Comparison of ENCODE assay signal across 8 cellular contexts in the genomic region with DNA sequence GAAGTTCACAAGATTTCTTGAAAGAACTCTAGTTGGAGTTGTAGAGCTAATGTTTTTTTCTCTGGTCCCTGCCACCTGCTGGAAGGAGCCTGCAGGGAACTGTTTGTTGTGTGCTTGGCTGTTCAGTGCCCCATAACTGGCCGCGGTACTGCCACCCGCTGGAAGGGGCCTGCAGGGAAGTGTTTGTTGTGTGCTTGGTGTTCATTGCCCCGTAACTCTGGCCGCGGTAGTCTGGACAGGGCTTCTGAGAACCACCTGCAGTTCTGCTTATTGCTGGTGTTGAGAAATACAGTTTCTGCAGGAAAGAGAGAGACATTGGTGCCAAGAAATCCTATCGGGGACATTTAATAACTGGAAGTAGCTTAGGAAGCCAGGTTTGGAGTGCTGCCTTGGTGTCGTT. TPM values are rescaled to one million over a fixed set of nuclear protein-coding genes. Genes with fewer than 3 reads are reported as not detected.
DNase-seq lines count a peak whose midpoint lies in the region; ATAC-seq, FAIRE-seq and TF ChIP-seq lines count a peak whose summit lies in the region.

No MANE protein-coding gene starts in this region.

- WGBS in esophagus squamous epithelium, 2 donors = 42 to 47% methylated on average over 8 of the region's 8 CpGs

- no peaks in the 10 kb centered on the region for H3K27me3 ChIP-seq in AG04450 (ENCODE audit: control insufficient read depth, insufficient read depth, low read length)
- H3K27me3 ChIP-seq in Peyer's patch = no peaks in the 10 kb centered on the region
- H3K27me3 ChIP-seq in esophagus squamous epithelium = no peaks in the 10 kb centered on the region

- H3K9me3 ChIP-seq in AG04450 (ENCODE audit: control insufficient read depth, insufficient read depth, low read length) = no peaks in the 10 kb centered on the region
- no peaks in the 10 kb centered on the region for H3K9me3 ChIP-seq in Peyer's patch
- no peaks in the 10 kb centered on the region for H3K9me3 ChIP-seq in esophagus squamous epithelium

- no peak for TF ChIP-seq POLR2A in H54 (IDR thresholded peaks at IDR 0.05; ENCODE audit: low read depth, low read length)
- no peak for TF ChIP-seq POLR2A in Peyer's patch (IDR thresholded peaks at IDR 0.05)
- no peak for TF ChIP-seq POLR2A in esophagus squamous epithelium (IDR thresholded peaks at IDR 0.05)
- no peak for TF ChIP-seq POLR2A in erythroblast (IDR thresholded peaks at IDR 0.05; ENCODE audit: low read length)

- H3K27ac Mint-ChIP-seq in nephron progenitor cell = peak overlapping the region; percentile 53

- peak; percentile 58 for TF ChIP-seq CTCF in AG04450 (IDR thresholded peaks at IDR 0.05; ENCODE audit: low read depth, low read length)
- peak in 4 of 6 experiments; percentile 30 to 83 (median 78) for TF ChIP-seq CTCF in Peyer's patch (IDR thresholded peaks at IDR 0.05)
- peak in 5 of 6 experiments; percentile 19 to 56 (median 44) for TF ChIP-seq CTCF in esophagus squamous epithelium (IDR thresholded peaks at IDR 0.05)
- peak; percentile 16 for TF ChIP-seq CTCF in nephron progenitor cell (IDR thresholded peaks at IDR 0.05)

- FAIRE-seq in H54 (lab: Jason Lieb, UNC) = peak; percentile 15

- H3K27me3 Mint-ChIP-seq in nephron progenitor cell (ENCODE audit: low read depth, poor library complexity) = no peaks in the 10 kb centered on the region

- no peak overlapping the region for H3K4me3 Mint-ChIP-seq in nephron progenitor cell

- H3K27ac ChIP-seq in AG04450 (ENCODE audit: low read depth, low read length) (no peak overlapping the region), Peyer's patch (no peak overlapping the region), esophagus squamous epithelium (no peak overlapping the region)

- DNase-seq in AG04450 (ENCODE audit: low read depth, low spot score) (no peak), H54 (ENCODE audit: insufficient read length, low spot score) (peak; percentile 85), Peyer's patch (peak in 2 of 3 donors; percentile 74 to 81), esophagus squamous epithelium (lab: John Stamatoyannopoulos, UW) (no peak), nephron progenitor cell (peak; percentile 35), MV-4-11 (lab: John Stamatoyannopoulos, UW) (no peak), erythroblast (lab: John Stamatoyannopoulos, UW) (no peak)

- ATAC-seq in HG02884 (IDR thresholded peaks at IDR 0.05; ENCODE audit: unreplicated experiment) = no peak

- H3K4me3 ChIP-seq in AG04450 (ENCODE audit: low read depth, low read length) (no peak overlapping the region), Peyer's patch (no peak overlapping the region), esophagus squamous epithelium (no peak overlapping the region)

- H3K9me3 Mint-ChIP-seq in nephron progenitor cell = no peaks in the 10 kb centered on the region

- intact Hi-C loops in esophagus squamous epithelium (cut with DNase I) = no loop called here

- CTCF ChIA-PET in AG04450 (lab: Charles Lee) = interaction anchor here (0.6 to 1.7 kb wide), 10 partner anchors 12 to 418 kb away, joined by 3 to 10 read pairs (median 3); no protein-coding TSS in a partner anchor

- POLR2A ChIA-PET in AG04450 (lab: Yijun Ruan, JAX) = no interaction called here

- H3K36me3 Mint-ChIP-seq in nephron progenitor cell (ENCODE audit: low read depth) = peaks cover under 1% of the 10 kb centered on the region

- H3K4me1 ChIP-seq in Peyer's patch (peaks cover 0 to 34% (median 0%) of the 10 kb centered on the region in 4 donors), esophagus squamous epithelium (peaks cover 0 to 63% (median 6%) of the 10 kb centered on the region in 3 donors)

- peaks cover 60% of the 10 kb centered on the region for H3K4me1 Mint-ChIP-seq in nephron progenitor cell

- H3K36me3 ChIP-seq in Peyer's patch (no peaks in the 10 kb centered on the region), esophagus squamous epithelium (no peaks in the 10 kb centered on the region)

RNA-seq across cellular contexts. Expression of a gene that starts 58.1 kb away (rescaled TPM):
- polyA plus RNA-seq in AG04450 (2011; rRNA removed) = 12.4 and 14.7 TPM in 2 replicates
- 26.9 and 44.1 TPM in 2 replicates for polyA minus RNA-seq in AG04450 (2011; rRNA and poly(A)+ RNA removed)
- total RNA-seq in Peyer's patch (10 to 100 TPM; 55.7 to 79.1 (median 66.9) TPM), esophagus squamous epithelium (10 to 100 TPM in 3 of 4 donors, 1 to 10 TPM in 1; 7.2 to 19.6 (median 15.2) TPM)

Comparison
In these comparisons a context has a peak if more than half of its experiments do, and no peak if none do; other contexts are left out.
1. DNase-seq: peak in H54 (single experiment), Peyer's patch (2 of 3) and nephron progenitor cell (single experiment); none in AG04450 (single experiment), esophagus squamous epithelium (single experiment), MV-4-11 (single experiment) and erythroblast (0 of 2).
2. CTCF ChIP-seq: peak in every context shown above with its lines; median percentile 78 in Peyer's patch; 58 in AG04450; 44 in esophagus squamous epithelium; 16 in nephron progenitor cell.